In the genomic region with DNA sequence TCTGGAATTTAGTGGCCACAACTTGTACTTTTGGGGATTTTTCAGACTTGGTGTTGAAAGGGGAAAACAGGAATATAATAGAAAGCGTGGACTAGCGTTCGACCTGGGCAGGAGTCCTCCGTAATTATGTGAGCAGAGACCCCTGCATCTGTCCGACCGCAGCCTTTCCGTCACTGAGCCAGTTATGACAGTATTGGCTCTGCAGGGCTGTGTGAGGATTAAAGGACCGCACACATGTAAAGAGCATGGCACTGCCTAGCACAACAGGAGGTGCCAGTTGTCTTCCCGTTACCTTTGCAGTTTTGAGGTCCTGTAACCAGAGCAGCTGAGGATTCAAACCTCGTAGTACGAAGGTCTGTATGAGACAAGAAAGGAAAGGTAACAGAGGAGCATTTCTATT, we compare ENCODE assay signal across 8 cellular contexts. TPM values are rescaled to one million over a fixed set of nuclear protein-coding genes. Genes with fewer than 3 reads are reported as not detected.
DNase-seq lines count a peak whose midpoint lies in the region; ATAC-seq, FAIRE-seq and TF ChIP-seq lines count a peak whose summit lies in the region.

No MANE protein-coding gene starts in this region.

- intact Hi-C loops in activated CD4-positive, alpha-beta T cell treated with anti-CD3 and anti-CD28 coated beads, Interleukin-2, amount 10 ng/mL, durations not matched to agents 24 days and 14 days (cut with micrococcal nuclease): no loop called here

- H3K79me2 ChIP-seq in hepatocyte: peaks cover 21% of the 10 kb centered on the region

- no peak for FAIRE-seq in D721Med (lab: Jason Lieb, UNC)

- DNase-seq in activated CD4-positive, alpha-beta T cell treated with anti-CD3 and anti-CD28 coated beads, Interleukin-2, amount 10 ng/mL, durations not matched to agents 24 days and 14 days: peak; percentile 57
- DNase-seq in activated CD4-positive, alpha-beta T cell treated with anti-CD3 and anti-CD28 coated beads, Interleukin-2, amount 50 U/mL, for 1 hour: no peak
- no peak for DNase-seq in activated CD8-positive, alpha-beta T cell treated with anti-CD3 and anti-CD28 coated beads, Interleukin-2, amount 10 ng/mL, durations not matched to agents 7 days and 5 days
- DNase-seq in hepatocyte (ENCODE audit: low spot score): no peak
- DNase-seq in stimulated activated naive B cell treated with anti-CD40 and anti-IgM and Interleukin-4, amounts not matched to agents 10 μg/mL and 1 μg/mL and 100 μg/mL, for 72 hours: no peak
- DNase-seq in ureter (ENCODE audit: low spot score): no peak
- no peak for DNase-seq in MV-4-11 (lab: John Stamatoyannopoulos, UW)
- DNase-seq in D721Med (ENCODE audit: insufficient read length, low spot score): no peak

- peak overlapping the region; percentile 100 for H3K4me2 ChIP-seq in hepatocyte

- POLR2A ChIA-PET in activated CD8-positive, alpha-beta T cell treated with anti-CD3 and anti-CD28 coated beads, Interleukin-2, amount 10 ng/mL, durations not matched to agents 7 days and 5 days (lab: Charles Lee): no interaction called here

- H4K20me1 ChIP-seq in hepatocyte (ENCODE audit: insufficient read depth, poor library complexity, severe bottlenecking): no peaks in the 10 kb centered on the region

- H2AFZ ChIP-seq in hepatocyte: no peak overlapping the region

- CTCF ChIA-PET in activated CD8-positive, alpha-beta T cell treated with anti-CD3 and anti-CD28 coated beads, Interleukin-2, amount 10 ng/mL, durations not matched to agents 7 days and 5 days (lab: Charles Lee): no interaction called here

- H3K27me3 ChIP-seq in hepatocyte: no peaks in the 10 kb centered on the region

- peak overlapping the region; percentile 96 for H3K4me3 ChIP-seq in hepatocyte

- H3K36me3 ChIP-seq in hepatocyte (replicated peaks; ENCODE audit: insufficient read depth, low read depth): no peaks in the 10 kb centered on the region

- peak overlapping the region; percentile 92 for H3K27ac Mint-ChIP-seq in activated CD4-positive, alpha-beta T cell treated with anti-CD3 and anti-CD28 coated beads, Interleukin-2, amount 10 ng/mL, durations not matched to agents 24 days and 14 days
- peak overlapping the region; percentile 91 for H3K27ac Mint-ChIP-seq in activated CD8-positive, alpha-beta T cell treated with anti-CD3 and anti-CD28 coated beads, Interleukin-2, amount 10 ng/mL, durations not matched to agents 7 days and 5 days
- H3K27ac Mint-ChIP-seq in stimulated activated naive B cell treated with anti-CD40 and anti-IgM and Interleukin-4, amounts not matched to agents 10 μg/mL and 1 μg/mL and 100 μg/mL, for 72 hours: peak overlapping the region; percentile 94

- H3K4me1 ChIP-seq in hepatocyte (ENCODE audit: insufficient read depth): peaks cover 9% of the 10 kb centered on the region

- no peaks in the 10 kb centered on the region for H3K9me3 Mint-ChIP-seq in activated CD4-positive, alpha-beta T cell treated with anti-CD3 and anti-CD28 coated beads, Interleukin-2, amount 10 ng/mL, durations not matched to agents 24 days and 14 days
- no peaks in the 10 kb centered on the region for H3K9me3 Mint-ChIP-seq in activated CD8-positive, alpha-beta T cell treated with anti-CD3 and anti-CD28 coated beads, Interleukin-2, amount 10 ng/mL, durations not matched to agents 7 days and 5 days (ENCODE audit: insufficient read depth)
- no peaks in the 10 kb centered on the region for H3K9me3 Mint-ChIP-seq in stimulated activated naive B cell treated with anti-CD40 and anti-IgM and Interleukin-4, amounts not matched to agents 10 μg/mL and 1 μg/mL and 100 μg/mL, for 72 hours

- peak overlapping the region; percentile 97 for H3K4me3 Mint-ChIP-seq in activated CD4-positive, alpha-beta T cell treated with anti-CD3 and anti-CD28 coated beads, Interleukin-2, amount 10 ng/mL, durations not matched to agents 24 days and 14 days
- H3K4me3 Mint-ChIP-seq in activated CD8-positive, alpha-beta T cell treated with anti-CD3 and anti-CD28 coated beads, Interleukin-2, amount 10 ng/mL, durations not matched to agents 7 days and 5 days: peak overlapping the region; percentile 89
- peak overlapping the region; percentile 85 to 92 for H3K4me3 Mint-ChIP-seq in stimulated activated naive B cell treated with anti-CD40 and anti-IgM and Interleukin-4, amounts not matched to agents 10 μg/mL and 1 μg/mL and 100 μg/mL, for 72 hours

- 90% methylated on average over 11 of the region's 11 CpGs for WGBS in hepatocyte (ENCODE audit: low lambda C conversion rate, missing lambda C conversion rate)

- no peak for ATAC-seq in activated CD8-positive, alpha-beta T cell treated with anti-CD3 and anti-CD28 coated beads, Interleukin-2, amount 10 ng/mL, durations not matched to agents 7 days and 5 days
- no peak for ATAC-seq in stimulated activated naive B cell treated with anti-CD40 and anti-IgM and Interleukin-4, amounts not matched to agents 10 μg/mL and 1 μg/mL and 100 μg/mL, for 72 hours (replicated peaks)

- TF ChIP-seq CTCF in hepatocyte (IDR thresholded peaks at IDR 0.05; ENCODE audit: poor library complexity) (no peak), D721Med (IDR thresholded peaks at IDR 0.05; ENCODE audit: insufficient read depth, missing control alignments) (no peak)

- peaks cover 20% of the 10 kb centered on the region for H3K4me1 Mint-ChIP-seq in activated CD4-positive, alpha-beta T cell treated with anti-CD3 and anti-CD28 coated beads, Interleukin-2, amount 10 ng/mL, durations not matched to agents 24 days and 14 days
- peaks cover 21% of the 10 kb centered on the region for H3K4me1 Mint-ChIP-seq in activated CD8-positive, alpha-beta T cell treated with anti-CD3 and anti-CD28 coated beads, Interleukin-2, amount 10 ng/mL, durations not matched to agents 7 days and 5 days (ENCODE audit: low read depth)
- H3K4me1 Mint-ChIP-seq in stimulated activated naive B cell treated with anti-CD40 and anti-IgM and Interleukin-4, amounts not matched to agents 10 μg/mL and 1 μg/mL and 100 μg/mL, for 72 hours: peaks cover 46 to 52% of the 10 kb centered on the region in 2 donors

- H3K27ac ChIP-seq in hepatocyte: peak overlapping the region; percentile 98

- peaks cover 18% of the 10 kb centered on the region for H3K36me3 Mint-ChIP-seq in activated CD4-positive, alpha-beta T cell treated with anti-CD3 and anti-CD28 coated beads, Interleukin-2, amount 10 ng/mL, durations not matched to agents 24 days and 14 days (ENCODE audit: low read depth)
- peaks cover 12% of the 10 kb centered on the region for H3K36me3 Mint-ChIP-seq in activated CD8-positive, alpha-beta T cell treated with anti-CD3 and anti-CD28 coated beads, Interleukin-2, amount 10 ng/mL, durations not matched to agents 7 days and 5 days (ENCODE audit: low read depth)
- peaks cover 23 to 44% of the 10 kb centered on the region in 2 donors for H3K36me3 Mint-ChIP-seq in stimulated activated naive B cell treated with anti-CD40 and anti-IgM and Interleukin-4, amounts not matched to agents 10 μg/mL and 1 μg/mL and 100 μg/mL, for 72 hours

- no peaks in the 10 kb centered on the region for H3K9me2 ChIP-seq in hepatocyte (replicated peaks; ENCODE audit: insufficient read depth)

- H3K27me3 Mint-ChIP-seq in activated CD4-positive, alpha-beta T cell treated with anti-CD3 and anti-CD28 coated beads, Interleukin-2, amount 10 ng/mL, durations not matched to agents 24 days and 14 days: no peaks in the 10 kb centered on the region
- no peaks in the 10 kb centered on the region for H3K27me3 Mint-ChIP-seq in activated CD8-positive, alpha-beta T cell treated with anti-CD3 and anti-CD28 coated beads, Interleukin-2, amount 10 ng/mL, durations not matched to agents 7 days and 5 days (ENCODE audit: low read depth)
- H3K27me3 Mint-ChIP-seq in stimulated activated naive B cell treated with anti-CD40 and anti-IgM and Interleukin-4, amounts not matched to agents 10 μg/mL and 1 μg/mL and 100 μg/mL, for 72 hours: no peaks in the 10 kb centered on the region

- H3K9me3 ChIP-seq in hepatocyte (ENCODE audit: low read depth): no peaks in the 10 kb centered on the region

RNA-seq across cellular contexts. Expression of a gene that starts 1.2 kb away (rescaled TPM):
- total RNA-seq in activated CD4-positive, alpha-beta T cell treated with anti-CD3 and anti-CD28 coated beads, Interleukin-2, amount 10 ng/mL, durations not matched to agents 24 days and 14 days: 26.5 and 27.7 TPM in 2 replicates
- 10 to 100 TPM; 17.3 to 19.5 TPM for total RNA-seq in activated CD8-positive, alpha-beta T cell treated with anti-CD3 and anti-CD28 coated beads, Interleukin-2, amount 10 ng/mL, durations not matched to agents 7 days and 5 days
- total RNA-seq in hepatocyte (28.5 and 29.2 TPM in 2 replicates), ureter (45.7 TPM)
- 60.7 and 67.6 TPM in 2 replicates for polyA plus RNA-seq in hepatocyte

RNA-seq across cellular contexts. Expression of a gene that starts 9.1 kb away (rescaled TPM):
- 147 and 156 TPM in 2 replicates for total RNA-seq in activated CD4-positive, alpha-beta T cell treated with anti-CD3 and anti-CD28 coated beads, Interleukin-2, amount 10 ng/mL, durations not matched to agents 24 days and 14 days
- 100 to 1,000 TPM; 104 to 109 TPM for total RNA-seq in activated CD8-positive, alpha-beta T cell treated with anti-CD3 and anti-CD28 coated beads, Interleukin-2, amount 10 ng/mL, durations not matched to agents 7 days and 5 days
- total RNA-seq in hepatocyte: 171 and 187 TPM in 2 replicates
- polyA plus RNA-seq in hepatocyte: 512 and 519 TPM in 2 replicates
- total RNA-seq in ureter: 137 TPM

RNA-seq across cellular contexts. Expression of a gene that starts 46.8 kb away (rescaled TPM):
- 71.2 and 85.5 TPM in 2 replicates for total RNA-seq in activated CD4-positive, alpha-beta T cell treated with anti-CD3 and anti-CD28 coated beads, Interleukin-2, amount 10 ng/mL, durations not matched to agents 24 days and 14 days
- total RNA-seq in activated CD8-positive, alpha-beta T cell treated with anti-CD3 and anti-CD28 coated beads, Interleukin-2, amount 10 ng/mL, durations not matched to agents 7 days and 5 days: 100 to 1,000 TPM in 1 of 2 experiments, 10 to 100 TPM in 1; 95.8 to 105 TPM
- 31.4 and 67.6 TPM in 2 replicates for total RNA-seq in hepatocyte
- 76.1 and 136 TPM in 2 replicates for polyA plus RNA-seq in hepatocyte
- 76.0 TPM for total RNA-seq in ureter
